17 cellular contexts compared by ENCODE assay signal in genomic region chr2:226727251-226727650, GRCh38.
DNase-seq lines count a peak whose midpoint lies in the region; ATAC-seq, FAIRE-seq and TF ChIP-seq lines count a peak whose summit lies in the region.
"Had no signal": no experiment of that assay in that cellular context is flagged by ENCODE, and none has a peak within 500 bp of the region (broad histone marks: within the 10 kb centered on the region; RNA-seq: fewer than 3 reads in every experiment).

No MANE protein-coding gene starts in this region.

- H2AFZ ChIP-seq in HepG2 (ENCODE audit: low read length) (no peak overlapping the region), GM12878 (ENCODE audit: control insufficient read depth, low read depth, low read length) (no peak overlapping the region)

- TF ChIP-seq CTCF in HepG2 (CRISPR knock-in tag; IDR thresholded peaks at IDR 0.05), result no peak
- no peak for TF ChIP-seq CTCF in right lobe of liver (IDR thresholded peaks at IDR 0.05)
- no peak for TF ChIP-seq CTCF in GM12878 (IDR thresholded peaks at IDR 0.05 in 2 of 3, conservative IDR thresholded peaks at IDR 0.05 in 1 of 3; ENCODE audit: control insufficient read depth in 2 of 3, extremely low read depth in 1 of 3, insufficient read depth in 1 of 3, low read depth in 3 of 3, low read length in 3 of 3)

- SMC1A ChIA-PET in GM12878 (lab: Charles Lee; ENCODE audit: uncharacterized antibody, unreplicated experiment), result no interaction called here

- H3K36me3 ChIP-seq in HepG2 (replicated peaks in 1 of 2; ENCODE audit: control insufficient read depth in 1 of 2, insufficient read depth in 2 of 2, low read length in 2 of 2) (no peaks in the 10 kb centered on the region), right lobe of liver (no peaks in the 10 kb centered on the region), GM12878 (ENCODE audit: control insufficient read depth in 2 of 2, insufficient read depth in 2 of 2, low read length in 1 of 2) (no peaks in the 10 kb centered on the region), mesodermal cell (ENCODE audit: control insufficient read depth, insufficient read depth, low read length) (no peaks in the 10 kb centered on the region)
- H3K36me3 ChIP-seq: BLaER1 had no signal

- H3K9ac ChIP-seq in HepG2 (ENCODE audit: insufficient read depth, low read depth, low read length), result no peak overlapping the region
- no peak overlapping the region for H3K9ac ChIP-seq in GM12878 (ENCODE audit: control insufficient read depth, insufficient read depth, low read length)
- H3K9ac ChIP-seq: BLaER1 had no signal

- no peak for TF ChIP-seq RAD21 in HepG2 (CRISPR knock-in tag; IDR thresholded peaks at IDR 0.05)
- TF ChIP-seq RAD21 in GM12878 (IDR thresholded peaks at IDR 0.05; ENCODE audit: insufficient read depth, low read depth, low read length), result no peak

- H3K27ac ChIP-seq in HepG2 (ENCODE audit: extremely low read length, insufficient read depth, low read length), result no peak overlapping the region
- no peak overlapping the region for H3K27ac ChIP-seq in right lobe of liver
- H3K27ac ChIP-seq in GM12878 (ENCODE audit: control insufficient read depth, insufficient read depth), result no peak overlapping the region
- peak overlapping the region; percentile 58 for H3K27ac ChIP-seq in mesodermal cell (ENCODE audit: low read depth, low read length, severe bottlenecking)
- no peak overlapping the region for H3K27ac ChIP-seq in caudate nucleus (ENCODE audit: low read depth, low read length)
- H3K27ac ChIP-seq: 22Rv1, A549, BLaER1 had no signal

- TF ChIP-seq EP300 in HepG2 (IDR thresholded peaks at IDR 0.05; ENCODE audit: low read depth in 2 of 2, low read length in 2 of 2) (no peak), HepG2 (CRISPR knock-in tag; IDR thresholded peaks at IDR 0.05; ENCODE audit: borderline replicate concordance) (no peak), GM12878 (IDR thresholded peaks at IDR 0.05; ENCODE audit: borderline replicate concordance in 1 of 2, control insufficient read depth in 1 of 2, low read depth in 2 of 2, low read length in 2 of 2) (no peak)

- RAD21 ChIA-PET in GM12878 (lab: Charles Lee; ENCODE audit: unreplicated experiment), result no interaction called here

- TF ChIP-seq POLR2A in HepG2 (IDR thresholded peaks at IDR 0.05; ENCODE audit: insufficient read depth in 1 of 2, low read depth in 2 of 2, low read length in 2 of 2), result no peak
- no peak for TF ChIP-seq POLR2A in right lobe of liver (IDR thresholded peaks at IDR 0.05)
- TF ChIP-seq POLR2A in GM12878 (IDR thresholded peaks at IDR 0.05; ENCODE audit: low read depth, low read length), result no peak

- 86% methylated on average over 1 of the region's 1 CpG for WGBS in HepG2 (ENCODE audit: low lambda C conversion rate)
- 28% methylated on average over 1 of the region's 1 CpG for WGBS in right lobe of liver (ENCODE audit: insufficient coverage, low coverage, low lambda C conversion rate, missing lambda C conversion rate)
- WGBS in GM12878 (ENCODE audit: insufficient coverage, insufficient replicate concordance, low lambda C conversion rate, missing lambda C conversion rate), result 0% methylated on average over 1 of the region's 1 CpG
- WGBS in mesodermal cell (ENCODE audit: insufficient coverage in 2 of 2), 2 experiments, result no CpG with 5 or more reads among the region's 1 CpG

- H4K20me1 ChIP-seq in HepG2 (ENCODE audit: insufficient read depth, low read length), result no peaks in the 10 kb centered on the region
- H4K20me1 ChIP-seq in GM12878 (ENCODE audit: control insufficient read depth, insufficient read depth), result no peaks in the 10 kb centered on the region
- H4K20me1 ChIP-seq: BLaER1 had no signal

- intact Hi-C loops in HepG2 (cut with micrococcal nuclease; ENCODE audit: unreplicated experiment), result no loop called here
- intact Hi-C loops in right lobe of liver (cut with DNase I), result no loop called here
- intact Hi-C loops in GM12878 (cut with micrococcal nuclease; ENCODE audit: unreplicated experiment), result no loop called here

- BruUV-seq in HepG2 (replicated peaks; lab: Mats Ljungman, UMichigan), result no TSS peak
- no TSS peak for BruUV-seq in GM12878 (replicated peaks; lab: Mats Ljungman, UMichigan)

- H3K79me2 ChIP-seq in HepG2 (ENCODE audit: insufficient read depth, low read length), result no peaks in the 10 kb centered on the region
- no peaks in the 10 kb centered on the region for H3K79me2 ChIP-seq in GM12878 (ENCODE audit: control insufficient read depth, insufficient read depth, low read length)

- H3K4me3 ChIP-seq in HepG2 (replicated peaks in 1 of 3; ENCODE audit: insufficient read depth in 1 of 3, low read depth in 2 of 3, low read length in 3 of 3) (no peak overlapping the region), right lobe of liver (no peak overlapping the region), GM12878 (no peak overlapping the region), mesodermal cell (ENCODE audit: extremely low read depth, insufficient read depth, low read length, poor library complexity, severe bottlenecking) (no peak overlapping the region)
- H3K4me3 ChIP-seq: A549, BLaER1 had no signal

- in situ Hi-C loops in HepG2 (cut with HindIII; ENCODE audit: extremely low pct_ligation_motif_present, low pct_unique_long_range_greater_than_20kb) (no loop called here), GM12878 (cut with MboI) (no loop called here)

- H3K4me2 ChIP-seq in HepG2 (ENCODE audit: low read depth, low read length) (no peak overlapping the region), GM12878 (ENCODE audit: control insufficient read depth, insufficient read depth) (no peak overlapping the region)
- H3K4me2 ChIP-seq: A549, BLaER1 had no signal

- no peaks in the 10 kb centered on the region for H3K9me3 ChIP-seq in HepG2 (ENCODE audit: low read length)
- no peaks in the 10 kb centered on the region for H3K9me3 ChIP-seq in right lobe of liver
- H3K9me3 ChIP-seq in GM12878 (replicated peaks; ENCODE audit: control insufficient read depth, insufficient read depth, low read length), result no peaks in the 10 kb centered on the region
- no peaks in the 10 kb centered on the region for H3K9me3 ChIP-seq in mesodermal cell (ENCODE audit: control insufficient read depth, low read length)
- H3K9me3 ChIP-seq: A549, BLaER1 had no signal

- POLR2A ChIA-PET in HepG2 (lab: Yijun Ruan, JAX) (no interaction called here), GM12878 (lab: Charles Lee) (no interaction called here)

- ATAC-seq in HepG2 (no peak), right lobe of liver (no peak), GM12878 (no peak), HG02852 (IDR thresholded peaks at IDR 0.05; ENCODE audit: unreplicated experiment) (no peak), GM21723 (IDR thresholded peaks at IDR 0.05; ENCODE audit: unreplicated experiment) (no peak)
- ATAC-seq: A549 had no signal

- H3K4me1 ChIP-seq in HepG2 (ENCODE audit: insufficient read depth, low read length) (peaks cover 47% of the 10 kb centered on the region), right lobe of liver (peaks cover 0 to 24% (median 4%) of the 10 kb centered on the region in 4 donors), GM12878 (ENCODE audit: control insufficient read depth, insufficient read depth, low read length) (no peaks in the 10 kb centered on the region), mesodermal cell (ENCODE audit: control insufficient read depth, insufficient read depth, low read length, poor library complexity, severe bottlenecking) (peaks cover 17% of the 10 kb centered on the region)

- CTCF ChIA-PET in HepG2 (lab: Yijun Ruan, JAX; ENCODE audit: low intra/inter-chr PET ratio, low total read pairs) (no interaction called here), GM12878 (lab: Yijun Ruan, JAX) (no interaction called here)

- no peaks in the 10 kb centered on the region for H3K27me3 ChIP-seq in HepG2 (ENCODE audit: control insufficient read depth in 1 of 2, insufficient read depth in 2 of 2, low read length in 2 of 2)
- H3K27me3 ChIP-seq in right lobe of liver, result no peaks in the 10 kb centered on the region
- no peaks in the 10 kb centered on the region; a peak in 1 of 4 replicates for H3K27me3 ChIP-seq in GM12878 (replicated peaks in 1 of 2; ENCODE audit: control insufficient read depth in 2 of 2, insufficient read depth in 2 of 2, low read length in 1 of 2)
- H3K27me3 ChIP-seq: BLaER1 had no signal

- FAIRE-seq in HepG2 (lab: Jason Lieb, UNC), result no peak
- FAIRE-seq in GM12878 (lab: Jason Lieb, UNC), result no peak
- FAIRE-seq: A549 had no signal

- DNase-seq in HepG2 (ENCODE audit: low spot score) (no peak), right lobe of liver (no peak), GM12878 (ENCODE audit: low read depth, low spot score) (no peak), caudate nucleus (lab: John Stamatoyannopoulos, UW) (no peak), NCI-H1417 (lab: John Stamatoyannopoulos, UW) (no peak)
- DNase-seq: CD4-positive, alpha-beta memory T cell; DMS153; DMS79; GDM1; GOT3; H7 had no signal

TF ChIP-seq in GM12878, 131 proteins besides CTCF, POLR2A, EP300 and RAD21 (continues in another document):
- TF ChIP-seq CHD1 (IDR thresholded peaks at IDR 0.05; ENCODE audit: low read depth, low read length), result no peak
- TF ChIP-seq ZBTB40 (IDR thresholded peaks at IDR 0.05; ENCODE audit: borderline replicate concordance), result peak; percentile 68; the same call in 1 of the 2 replicates

Comparison
In these comparisons a context has a peak if more than half of its experiments do, and no peak if none do; other contexts are left out.
1. Of the 75 proteins assayed by ChIP-seq in both HepG2 and GM12878: peak only in HepG2: none; only in GM12878: none; in both: ZBTB40; in neither: 74.